Comparison of ENCODE assay signal across 8 cellular contexts in the genomic region with DNA sequence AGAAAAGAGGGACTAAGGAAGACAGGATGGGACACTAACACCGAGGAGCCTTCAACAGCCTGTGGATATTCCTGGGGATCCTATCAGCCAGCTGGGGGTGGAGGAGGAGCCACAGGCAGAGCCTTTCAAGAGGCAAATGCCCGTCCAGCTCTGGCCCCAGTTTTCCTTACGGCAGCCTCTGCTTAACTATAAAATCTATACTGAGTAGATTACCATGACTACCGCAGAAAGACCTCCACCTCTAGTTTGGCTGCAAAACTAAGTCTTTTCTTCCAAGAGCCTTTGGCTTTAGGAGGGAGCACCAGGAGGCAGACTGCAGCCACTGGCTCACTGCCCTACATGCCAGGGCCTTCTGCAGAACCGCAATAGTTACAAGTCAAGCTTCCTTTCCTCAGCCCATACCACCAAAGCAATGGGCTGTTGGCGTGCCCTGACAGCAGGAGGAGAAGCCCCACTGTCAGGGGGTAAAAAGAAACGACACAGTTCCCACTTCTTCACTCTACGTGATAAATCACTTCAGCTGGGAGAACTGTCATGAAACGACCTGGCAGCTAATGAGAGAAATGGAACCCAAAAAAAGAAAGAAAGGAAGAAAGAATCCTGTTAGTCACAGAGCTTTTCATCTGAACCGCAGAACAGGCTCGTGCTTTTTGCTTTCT. TPM values are rescaled to one million over a fixed set of nuclear protein-coding genes. Genes with fewer than 3 reads are reported as not detected.
DNase-seq lines count a peak whose midpoint lies in the region; ATAC-seq, FAIRE-seq and TF ChIP-seq lines count a peak whose summit lies in the region.

No MANE protein-coding gene starts in this region.

- H3K9ac ChIP-seq in H1 (replicated peaks in 1 of 4; ENCODE audit: extremely low read depth in 1 of 4, low read depth in 3 of 4, low read length in 3 of 4) (peak overlapping the region in 2 of 4 experiments; percentile 5 to 30; a peak in 1 of 7 replicates), Karpas-422 (ENCODE audit: low read length) (no peak overlapping the region)

- H3K79me1 ChIP-seq in H1 (ENCODE audit: low read depth, low read length) = no peaks in the 10 kb centered on the region

- H3K4me2 ChIP-seq in H1 (ENCODE audit: insufficient read depth in 1 of 2, low read depth in 2 of 2, low read length in 2 of 2) = peak overlapping the region in 1 of 2 experiments; percentile 47; a peak in 2 of 4 replicates
- no peak overlapping the region for H3K4me2 ChIP-seq in Karpas-422 (ENCODE audit: low read depth, low read length, poor library complexity, severe bottlenecking)

- H3K27ac ChIP-seq in CD4-positive, CD25-positive, alpha-beta regulatory T cell (ENCODE audit: insufficient read depth, low read length, poor library complexity, severe bottlenecking) = no peak overlapping the region
- H3K27ac ChIP-seq in H1 (ENCODE audit: low read depth, low read length) (peak overlapping the region; percentile 31; the same call in 1 of the 2 replicates), Karpas-422 (ENCODE audit: low read length) (no peak overlapping the region)

- no peak overlapping the region for H4K91ac ChIP-seq in H1 (replicated peaks; ENCODE audit: insufficient read length, low read length)

- H2BK120ac ChIP-seq in H1 (replicated peaks; ENCODE audit: low read depth, low read length) = no peak overlapping the region

- 53% methylated on average over 11 of the region's 11 CpGs; no CpG with 5 or more reads in 1 of the 2 experiments for WGBS in H1 (ENCODE audit: extremely low coverage in 1 of 2, insufficient coverage in 1 of 2, insufficient read length in 1 of 2, insufficient replicate concordance in 2 of 2, low coverage in 1 of 2, low lambda C conversion rate in 2 of 2, missing lambda C conversion rate in 1 of 2), 2 experiments

- H3K23me2 ChIP-seq in H1 (ENCODE audit: low read depth, low read length) = no peaks in the 10 kb centered on the region

- peak overlapping the region in 2 of 3 donors; percentile 48 to 78 for H3K27ac Mint-ChIP-seq in CD4-positive, CD25-positive, alpha-beta regulatory T cell
- H3K27ac Mint-ChIP-seq in natural killer cell treated with Interleukin-12 subunit alpha and Interleukin-12 subunit beta and Interleukin-15 and Interleukin-18, amount 100 ng/mL, for 72 hours = peak overlapping the region; percentile 48 to 87

- H2AFZ ChIP-seq in H1 (ENCODE audit: low read length) (no peak overlapping the region), Karpas-422 (ENCODE audit: low read length) (no peak overlapping the region)

- POLR2A ChIA-PET in H1 (lab: Charles Lee; ENCODE audit: partially characterized antibody) = interaction anchor here (0.8 to 1.3 kb wide), 3 partner anchors 9 to 27 kb away, joined by 3 to 5 read pairs (median 4); a partner anchor contains a TSS

- H3K79me2 ChIP-seq in H1 (ENCODE audit: control insufficient read depth in 1 of 2, insufficient read depth in 2 of 2, low read length in 2 of 2) = no peaks in the 10 kb centered on the region
- H3K79me2 ChIP-seq in Karpas-422 (ENCODE audit: low read length) = no peaks in the 10 kb centered on the region

- no peak overlapping the region for H2AK5ac ChIP-seq in H1 (ENCODE audit: low read depth, low read length)

- H3K27me3 ChIP-seq in CD4-positive, CD25-positive, alpha-beta regulatory T cell (ENCODE audit: control insufficient read depth, insufficient read depth, low read length) = no peaks in the 10 kb centered on the region
- no peaks in the 10 kb centered on the region; a peak in 1 of 7 replicates for H3K27me3 ChIP-seq in H1 (replicated peaks in 1 of 4; ENCODE audit: control insufficient read depth in 3 of 4, extremely low read depth in 1 of 4, insufficient read depth in 3 of 4, low read length in 3 of 4)
- H3K27me3 ChIP-seq in Karpas-422 (ENCODE audit: low read length) = no peaks in the 10 kb centered on the region

- no peak overlapping the region for H2BK5ac ChIP-seq in H1 (ENCODE audit: low read depth, low read length)

- no peak overlapping the region for H2BK12ac ChIP-seq in H1 (ENCODE audit: low read depth, low read length)

- H3K4me1 Mint-ChIP-seq in CD4-positive, CD25-positive, alpha-beta regulatory T cell = peaks cover 14 to 34% (median 25%) of the 10 kb centered on the region in 4 donors
- H3K4me1 Mint-ChIP-seq in natural killer cell treated with Interleukin-12 subunit alpha and Interleukin-12 subunit beta and Interleukin-15 and Interleukin-18, amount 100 ng/mL, for 72 hours (ENCODE audit: low read depth in 2 of 2) = peaks cover 56 to 60% of the 10 kb centered on the region in 2 donors

- H3K36me3 ChIP-seq in CD4-positive, CD25-positive, alpha-beta regulatory T cell (ENCODE audit: control insufficient read depth, insufficient read depth, low read length) = no peaks in the 10 kb centered on the region
- H3K36me3 ChIP-seq in H1 (ENCODE audit: control insufficient read depth in 2 of 4, insufficient read depth in 4 of 4, low read length in 3 of 4) (no peaks in the 10 kb centered on the region), Karpas-422 (ENCODE audit: insufficient read depth, low read length) (no peaks in the 10 kb centered on the region)

- TF ChIP-seq POLR2A in H1 (IDR thresholded peaks at IDR 0.05; ENCODE audit: control extremely low read depth in 1 of 2, low read depth in 2 of 2, low read length in 2 of 2) = no peak

- no peak overlapping the region for H3K14ac ChIP-seq in H1 (ENCODE audit: insufficient read length)

- peak overlapping the region in 1 of 4 donors; percentile 70 for H3K4me3 Mint-ChIP-seq in CD4-positive, CD25-positive, alpha-beta regulatory T cell
- peak overlapping the region; percentile 70 for H3K4me3 Mint-ChIP-seq in natural killer cell treated with Interleukin-12 subunit alpha and Interleukin-12 subunit beta and Interleukin-15 and Interleukin-18, amount 100 ng/mL, for 72 hours

- TF ChIP-seq CTCF in H1 (IDR thresholded peaks at IDR 0.05; ENCODE audit: control extremely low read depth in 1 of 3, insufficient read depth in 1 of 3, low read depth in 1 of 3, low read length in 3 of 3) = no peak

- TF ChIP-seq RAD21 in H1 (IDR thresholded peaks at IDR 0.05 in 1 of 2, conservative IDR thresholded peaks at IDR 0.05 in 1 of 2; ENCODE audit: low read depth in 2 of 2, low read length in 2 of 2) = peak in 1 of 2 experiments; percentile 2; a peak in 1 of 4 replicates

- no peak overlapping the region; the same call in 1 of the 2 replicates for H3K18ac ChIP-seq in H1 (ENCODE audit: extremely low read depth, low read length)

- H2BK20ac ChIP-seq in H1 (ENCODE audit: low read length) = no peak overlapping the region

- no peak for ATAC-seq in CD4-positive, CD25-positive, alpha-beta regulatory T cell (ENCODE audit: low read depth in 2 of 2)
- ATAC-seq in natural killer cell treated with Interleukin-12 subunit alpha and Interleukin-12 subunit beta and Interleukin-15 and Interleukin-18, amount 100 ng/mL, for 72 hours = no peak

- TF ChIP-seq EP300 in H1 (IDR thresholded peaks at IDR 0.05; ENCODE audit: borderline replicate concordance in 1 of 2, low read depth in 2 of 2, low read length in 2 of 2) = no peak

- no peak overlapping the region for H3K4ac ChIP-seq in H1 (replicated peaks; ENCODE audit: insufficient read length, low read depth, low read length)

- no peak overlapping the region for H3K56ac ChIP-seq in H1 (replicated peaks; ENCODE audit: insufficient read length, low read depth, low read length)

- H3K23ac ChIP-seq in H1 (ENCODE audit: insufficient read length) = no peak overlapping the region

- H4K8ac ChIP-seq in H1 (ENCODE audit: extremely low read depth, insufficient read depth, low read length) = no peak overlapping the region

- CTCF ChIA-PET in H1 (lab: Charles Lee; ENCODE audit: partially characterized antibody) = interaction anchor here (1.1 to 1.8 kb wide), 3 partner anchors 23 to 1109 kb away, joined by 3 to 7 read pairs (median 4); no protein-coding TSS in a partner anchor

- H3K9me3 Mint-ChIP-seq in CD4-positive, CD25-positive, alpha-beta regulatory T cell = no peaks in the 10 kb centered on the region
- no peaks in the 10 kb centered on the region for H3K9me3 Mint-ChIP-seq in natural killer cell treated with Interleukin-12 subunit alpha and Interleukin-12 subunit beta and Interleukin-15 and Interleukin-18, amount 100 ng/mL, for 72 hours

- H3K9me3 ChIP-seq in CD4-positive, CD25-positive, alpha-beta regulatory T cell (ENCODE audit: control insufficient read depth in 2 of 2, low read length in 2 of 2) = no peaks in the 10 kb centered on the region
- no peaks in the 10 kb centered on the region for H3K9me3 ChIP-seq in H1 (ENCODE audit: insufficient read depth in 2 of 2, low read depth in 1 of 2, low read length in 1 of 2)
- H3K9me3 ChIP-seq in Karpas-422 (ENCODE audit: low read length) = no peaks in the 10 kb centered on the region

- no peak for FAIRE-seq in H1 (lab: Jason Lieb, UNC)

- no peaks in the 10 kb centered on the region for H3K27me3 Mint-ChIP-seq in CD4-positive, CD25-positive, alpha-beta regulatory T cell
- peaks cover 7 to 10% of the 10 kb centered on the region in 2 donors for H3K27me3 Mint-ChIP-seq in natural killer cell treated with Interleukin-12 subunit alpha and Interleukin-12 subunit beta and Interleukin-15 and Interleukin-18, amount 100 ng/mL, for 72 hours

- DNase-seq in CD4-positive, CD25-positive, alpha-beta regulatory T cell = no peak
- DNase-seq in NOMO-1 treated with dmso at 0.1 percent for 144 hours (lab: John Stamatoyannopoulos, UW; ENCODE audit: unreplicated experiment) (peak; percentile 53), H1 (ENCODE audit: low read depth in 1 of 2, low spot score in 2 of 2) (no peak), putamen (ENCODE audit: low spot score) (no peak), NCI-H774 (lab: John Stamatoyannopoulos, UW) (no peak), GM19240 (ENCODE audit: insufficient read length, low spot score) (no peak), Karpas-422 (no peak)
- DNase-seq in natural killer cell treated with Interleukin-12 subunit alpha and Interleukin-12 subunit beta and Interleukin-15 and Interleukin-18, amount 100 ng/mL, for 72 hours (ENCODE audit: low spot score) = no peak

- H3K4me1 ChIP-seq in CD4-positive, CD25-positive, alpha-beta regulatory T cell (ENCODE audit: control insufficient read depth, insufficient read depth, low read length, poor library complexity, severe bottlenecking) = peaks cover 21% of the 10 kb centered on the region
- peaks cover 10 to 14% (median 11%) of the 10 kb centered on the region in 4 experiments for H3K4me1 ChIP-seq in H1 (replicated peaks in 1 of 4; ENCODE audit: control insufficient read depth in 3 of 4, insufficient read depth in 4 of 4, low read length in 3 of 4)
- peaks cover 11% of the 10 kb centered on the region for H3K4me1 ChIP-seq in Karpas-422 (ENCODE audit: low read length)

- no peak overlapping the region for H2BK15ac ChIP-seq in H1 (ENCODE audit: low read length)

- no peaks in the 10 kb centered on the region for H4K20me1 ChIP-seq in H1 (replicated peaks in 1 of 2; ENCODE audit: control insufficient read depth in 1 of 2, insufficient read depth in 2 of 2, low read length in 2 of 2)
- no peaks in the 10 kb centered on the region for H4K20me1 ChIP-seq in Karpas-422 (ENCODE audit: insufficient read depth, low read depth, low read length)

- no peak overlapping the region for H3K4me3 ChIP-seq in CD4-positive, CD25-positive, alpha-beta regulatory T cell (ENCODE audit: low read depth, low read length)
- peak overlapping the region in 1 of 4 experiments; percentile 23; a peak in 1 of 8 replicates for H3K4me3 ChIP-seq in H1 (ENCODE audit: extremely low read depth in 1 of 4, insufficient read depth in 2 of 4, low read depth in 3 of 4, low read length in 4 of 4)
- H3K4me3 ChIP-seq in Karpas-422 (ENCODE audit: low read length) = no peak overlapping the region

- no peaks in the 10 kb centered on the region for H3K9me2 ChIP-seq in Karpas-422 (replicated peaks; ENCODE audit: insufficient read depth, low read length)

- H3K36me3 Mint-ChIP-seq in CD4-positive, CD25-positive, alpha-beta regulatory T cell = peaks cover 11% of the 10 kb centered on the region
- H3K36me3 Mint-ChIP-seq in natural killer cell treated with Interleukin-12 subunit alpha and Interleukin-12 subunit beta and Interleukin-15 and Interleukin-18, amount 100 ng/mL, for 72 hours = no peaks in the 10 kb centered on the region

- H4K5ac ChIP-seq in H1 (ENCODE audit: insufficient read length, low read depth, low read length) = no peak overlapping the region

RNA-seq across cellular contexts. Expression of a gene that starts 25.1 kb away (rescaled TPM):
- total RNA-seq in CD4-positive, CD25-positive, alpha-beta regulatory T cell = 124 TPM
- 10 to 100 TPM; 69.0 to 96.8 (median 89.3) TPM for polyA plus RNA-seq in CD4-positive, CD25-positive, alpha-beta regulatory T cell
- 97.4 and 99.0 TPM in 2 replicates for total RNA-seq in H1 (2021; fragmentation: NEBNext Ultra II Directional; extraction: Animal tissue kit (Norgen Biotek cat#: 25700))
- polyA plus RNA-seq in H1 (2011; rRNA removed) = 32.2 and 46.3 TPM in 2 replicates
- polyA plus RNA-seq in H1 (2011; cell fraction: cytosol; rRNA removed) = 42.5 TPM
- polyA plus RNA-seq in H1 (2011; cell fraction: nucleus; rRNA removed) = 69.6 TPM
- polyA plus RNA-seq in H1 (2012, experiment 1 of 2) = 46.2 to 59.9 TPM (median 57.8 TPM) in 4 replicates
- 3.6 TPM for polyA plus RNA-seq in H1 (2012, experiment 2 of 2)
- 48.0 TPM for polyA plus RNA-seq in H1 (2013, experiment 1 of 2)
- 52.3 TPM for polyA plus RNA-seq in H1 (2013, experiment 2 of 2)
- 220 and 369 TPM in 2 replicates for polyA minus RNA-seq in H1 (2011; rRNA and poly(A)+ RNA removed)
- polyA minus RNA-seq in H1 (2011; cell fraction: cytosol; rRNA and poly(A)+ RNA removed) = 79.6 TPM
- polyA minus RNA-seq in H1 (2011; cell fraction: nucleus; rRNA and poly(A)+ RNA removed) = 189 TPM
- total RNA-seq in natural killer cell treated with Interleukin-12 subunit alpha and Interleukin-12 subunit beta and Interleukin-15 and Interleukin-18, amount 100 ng/mL, for 72 hours = 100 to 1,000 TPM in 1 of 2 donors, 10 to 100 TPM in 1; 96.8 to 125 TPM
- total RNA-seq in Karpas-422 (2014; rRNA removed; shearing (Covaris generic); ENCODE audit: low replicate concordance) = 44.7 and 74.6 TPM in 2 replicates
